ENCODE assay signal across 1 cellular context in genomic region chrX:16882702-16883486, GRCh38.
A peak's percentile ranks its signal among the peaks of the same experiment; 100 is the strongest.
TF ChIP-seq lines count a peak whose summit lies in the region.

No MANE protein-coding gene starts in this region.

TF ChIP-seq in HepG2, 621 proteins besides CTCF, POLR2A, EP300 and RAD21 (continued from another document and continues in another):
- TF ChIP-seq FUBP1 (CRISPR knock-in tag; IDR thresholded peaks at IDR 0.05; ENCODE audit: borderline replicate concordance) (no peak), RFX1 (IDR thresholded peaks at IDR 0.05) (no peak), XBP1 (CRISPR knock-in tag; IDR thresholded peaks at IDR 0.05) (no peak), IRF9 (CRISPR knock-in tag; IDR thresholded peaks at IDR 0.05; ENCODE audit: borderline replicate concordance) (no peak), ZNF782 (CRISPR knock-in tag; IDR thresholded peaks at IDR 0.05; ENCODE audit: borderline replicate concordance) (no peak), FOXP4 (CRISPR knock-in tag; IDR thresholded peaks at IDR 0.05) (no peak), TRIM22 (IDR thresholded peaks at IDR 0.05) (no peak), ZNF614 (CRISPR knock-in tag; IDR thresholded peaks at IDR 0.05; ENCODE audit: borderline replicate concordance) (no peak), SMYD3 (CRISPR knock-in tag; IDR thresholded peaks at IDR 0.05) (no peak), ATF4 (CRISPR knock-in tag; IDR thresholded peaks at IDR 0.05) (no peak), RARG (CRISPR knock-in tag; IDR thresholded peaks at IDR 0.05; ENCODE audit: low read depth) (no peak), HNRNPL (IDR thresholded peaks at IDR 0.05; ENCODE audit: low read depth, low read length) (0 out of 2 replicates have a peak, but pooled peaks have one; percentile 33), ZFP36L2 (CRISPR knock-in tag; IDR thresholded peaks at IDR 0.05) (no peak), ZNF574 (CRISPR knock-in tag; IDR thresholded peaks at IDR 0.05) (no peak), DMAP1 (CRISPR knock-in tag; IDR thresholded peaks at IDR 0.05) (no peak), ZNF337 (CRISPR knock-in tag; IDR thresholded peaks at IDR 0.05; ENCODE audit: borderline replicate concordance, low read depth) (no peak), ZUFSP (CRISPR knock-in tag; IDR thresholded peaks at IDR 0.05; ENCODE audit: borderline replicate concordance) (no peak), DRAP1 (CRISPR knock-in tag; IDR thresholded peaks at IDR 0.05) (no peak), RFXAP (CRISPR knock-in tag; IDR thresholded peaks at IDR 0.05; ENCODE audit: borderline replicate concordance) (no peak), MYNN (CRISPR knock-in tag; IDR thresholded peaks at IDR 0.05; ENCODE audit: low read depth) (no peak), GTF3A (CRISPR knock-in tag; conservative IDR thresholded peaks at IDR 0.05) (no peak), ZNF572 (CRISPR knock-in tag; IDR thresholded peaks at IDR 0.05) (no peak), ZNF687 (CRISPR knock-in tag; IDR thresholded peaks at IDR 0.05) (peak; percentile 20; the same call in 1 of the 2 replicates), ZNF790 (CRISPR knock-in tag; IDR thresholded peaks at IDR 0.05; ENCODE audit: borderline replicate concordance) (no peak), HMGA1 (CRISPR knock-in tag; conservative IDR thresholded peaks at IDR 0.05) (no peak), MLXIP (CRISPR knock-in tag; IDR thresholded peaks at IDR 0.05; ENCODE audit: borderline replicate concordance) (no peak), ZNF180 (CRISPR knock-in tag; IDR thresholded peaks at IDR 0.05; ENCODE audit: borderline replicate concordance, low read depth) (no peak), DNMT1 (CRISPR knock-in tag; IDR thresholded peaks at IDR 0.05) (no peak), HCFC1 (IDR thresholded peaks at IDR 0.05; ENCODE audit: low read depth, low read length) (no peak), FLYWCH1 (CRISPR knock-in tag; IDR thresholded peaks at IDR 0.05) (no peak), SIN3B (IDR thresholded peaks at IDR 0.05; ENCODE audit: low read length) (no peak), THAP9 (CRISPR knock-in tag; IDR thresholded peaks at IDR 0.05; ENCODE audit: borderline replicate concordance) (no peak), HNRNPK (IDR thresholded peaks at IDR 0.05; ENCODE audit: low read depth, low read length, poor library complexity, severe bottlenecking) (no peak)
